17 cellular contexts compared by ENCODE assay signal in genomic region chr17:31869797-31870568, GRCh38.
"Had no signal": no experiment of that assay in that cellular context is flagged by ENCODE, and none has a peak within 500 bp of the region (broad histone marks: within the 10 kb centered on the region; RNA-seq: fewer than 3 reads in every experiment).

No MANE protein-coding gene starts in this region.

- H3K4me3 Mint-ChIP-seq: activated T-cell treated with anti-CD3 and anti-CD28 coated beads, Interleukin-2, amount 50 U/mL, for 24 hours; brain; central memory CD8-positive, alpha-beta T cell; mesothelial cell of epicardium; neural crest cell; T-helper 1 cell treated with Interleukin-12 subunit alpha and Interleukin-12 subunit beta and Interleukin-4 antibody, amounts not matched to agents 30 μg/mL and 1 μg/mL, for 36 hours had no signal

- H3K4me3 ChIP-seq: ovary, testis, upper lobe of right lung had no signal

- H3K27me3 ChIP-seq: ovary, testis, upper lobe of right lung had no signal

- H3K27me3 Mint-ChIP-seq: activated T-cell treated with anti-CD3 and anti-CD28 coated beads, Interleukin-2, amount 50 U/mL, for 24 hours; brain; central memory CD8-positive, alpha-beta T cell had no signal

- H3K9me3 ChIP-seq: ovary, testis, upper lobe of right lung had no signal

- H3K4me1 Mint-ChIP-seq: brain; central memory CD8-positive, alpha-beta T cell; mesothelial cell of epicardium; neural crest cell had no signal

- H3K9me3 Mint-ChIP-seq: activated T-cell treated with anti-CD3 and anti-CD28 coated beads, Interleukin-2, amount 50 U/mL, for 24 hours; brain; central memory CD8-positive, alpha-beta T cell; mesothelial cell of epicardium; neural crest cell; T-helper 1 cell treated with Interleukin-12 subunit alpha and Interleukin-12 subunit beta and Interleukin-4 antibody, amounts not matched to agents 30 μg/mL and 1 μg/mL, for 36 hours had no signal

- H3K27ac ChIP-seq: ovary, testis, upper lobe of right lung had no signal

- H3K27ac Mint-ChIP-seq: activated T-cell treated with anti-CD3 and anti-CD28 coated beads, Interleukin-2, amount 50 U/mL, for 24 hours; brain; mesothelial cell of epicardium; T-helper 1 cell treated with Interleukin-12 subunit alpha and Interleukin-12 subunit beta and Interleukin-4 antibody, amounts not matched to agents 30 μg/mL and 1 μg/mL, for 36 hours had no signal

- DNase-seq: activated CD4-positive, alpha-beta T cell treated with anti-CD3 and anti-CD28 coated beads, Interleukin-2, amount 50 U/mL, for 4 hours; activated gamma-delta T cell treated with Interleukin-2 at 50 U/mL for 16 hours; activated T-cell treated with anti-CD3 and anti-CD28 coated beads, Interleukin-2, amount 50 U/mL, for 24 hours; cortex of kidney; effector CD8-positive, alpha-beta T cell; hypothalamus; kidney glomerular epithelial cell; ovary; stimulated activated CD4-positive, alpha-beta T cell treated with anti-CD3 and anti-CD28 coated beads, Interleukin-12 subunit alpha, Interleukin-12 subunit beta, amount 100 ng/mL, for 4 hours; stimulated activated naive CD4-positive, alpha-beta T cell treated with Interleukin-2 at 50 U/mL for 16 hours; testis; upper lobe of right lung had no signal

- H3K4me1 ChIP-seq: testis, upper lobe of right lung had no signal
